Comparison of ENCODE assay signal across 1 cellular context in genomic region chr2:55419514-55420243, GRCh38.
TF ChIP-seq lines count a peak whose summit lies in the region.

TSS of gene CCDC88A (minus strand) at chr2:55419856. CDS start at chr2:55419079, 777 bp downstream.

TF ChIP-seq in HepG2, 621 proteins besides CTCF, POLR2A, EP300 and RAD21 (continued from another document and continues in another):
- peak; percentile 75; the same call in 1 of the 2 replicates for TF ChIP-seq ZNF773 (CRISPR knock-in tag; IDR thresholded peaks at IDR 0.05; ENCODE audit: borderline replicate concordance)
- TF ChIP-seq ATF5 (CRISPR knock-in tag; IDR thresholded peaks at IDR 0.05; ENCODE audit: low read depth), result peak; percentile 75; the same call in 1 of the 2 replicates
- peak; percentile 86; the same call in 1 of the 2 replicates for TF ChIP-seq AKAP8 (CRISPR knock-in tag; IDR thresholded peaks at IDR 0.05)
- peak; percentile 50 for TF ChIP-seq HNF4A (CRISPR knock-in tag; IDR thresholded peaks at IDR 0.05)
- peak; percentile 96 for TF ChIP-seq HOXA5 (CRISPR knock-in tag; IDR thresholded peaks at IDR 0.05)
- no peak for TF ChIP-seq ZNF20 (CRISPR knock-in tag; IDR thresholded peaks at IDR 0.05)
- peak; percentile 97 for TF ChIP-seq HOXA3 (CRISPR knock-in tag; IDR thresholded peaks at IDR 0.05)
- TF ChIP-seq ZNF430 (CRISPR knock-in tag; IDR thresholded peaks at IDR 0.05), result peak; percentile 95
- 0 out of 2 replicates have a peak, but pooled peaks have one; percentile 6 for TF ChIP-seq NR1H2 (CRISPR knock-in tag; IDR thresholded peaks at IDR 0.05; ENCODE audit: borderline replicate concordance, low read depth)
- TF ChIP-seq ARID3A (IDR thresholded peaks at IDR 0.05; ENCODE audit: low read depth, low read length), result peak; percentile 82
- peak; percentile 97 for TF ChIP-seq RFXAP (CRISPR knock-in tag; IDR thresholded peaks at IDR 0.05; ENCODE audit: borderline replicate concordance)
- TF ChIP-seq MXD4 (CRISPR knock-in tag; IDR thresholded peaks at IDR 0.05), result peak; percentile 93
- TF ChIP-seq GZF1 (CRISPR knock-in tag; IDR thresholded peaks at IDR 0.05), result peak; percentile 93
- TF ChIP-seq CSRNP2 (CRISPR knock-in tag; conservative IDR thresholded peaks at IDR 0.05; ENCODE audit: low read depth), result no peak
- TF ChIP-seq ZSCAN12 (CRISPR knock-in tag; IDR thresholded peaks at IDR 0.05), result no peak
- TF ChIP-seq SKIL (CRISPR knock-in tag; IDR thresholded peaks at IDR 0.05; ENCODE audit: borderline replicate concordance), result peak; percentile 94
- TF ChIP-seq CBX2 (IDR thresholded peaks at IDR 0.05; ENCODE audit: low read depth, low read length), result no peak
- TF ChIP-seq CBX2 (CRISPR knock-in tag; IDR thresholded peaks at IDR 0.05; ENCODE audit: low read depth), result peak; percentile 91
- TF ChIP-seq ZNF530 (CRISPR knock-in tag; IDR thresholded peaks at IDR 0.05; ENCODE audit: low read depth), result no peak
- TF ChIP-seq ZBTB46 (CRISPR knock-in tag; IDR thresholded peaks at IDR 0.05; ENCODE audit: borderline replicate concordance), result no peak
- TF ChIP-seq HMGXB4 (CRISPR knock-in tag; IDR thresholded peaks at IDR 0.05; ENCODE audit: borderline replicate concordance in 1 of 2, low read depth in 1 of 2), result peak; percentile 98 to 99
- peak; percentile 68; the same call in 1 of the 2 replicates for TF ChIP-seq TIGD3 (CRISPR knock-in tag; IDR thresholded peaks at IDR 0.05; ENCODE audit: borderline replicate concordance)
- peak; percentile 100 for TF ChIP-seq ZNF501 (CRISPR knock-in tag; IDR thresholded peaks at IDR 0.05)
- peak; percentile 95 for TF ChIP-seq ZFP1 (CRISPR knock-in tag; IDR thresholded peaks at IDR 0.05)
- TF ChIP-seq ZNF317 (CRISPR knock-in tag; IDR thresholded peaks at IDR 0.05), result peak; percentile 87
- no peak for TF ChIP-seq ELF4 (CRISPR knock-in tag; IDR thresholded peaks at IDR 0.05; ENCODE audit: borderline replicate concordance)
- TF ChIP-seq SUZ12 (IDR thresholded peaks at IDR 0.05; ENCODE audit: low read depth, low read length), result no peak
- TF ChIP-seq TBL1XR1 (IDR thresholded peaks at IDR 0.05; ENCODE audit: borderline replicate concordance, low read length, partially characterized antibody), result peak; percentile 69
- no peak; the same call in 1 of the 2 replicates for TF ChIP-seq GABPA (IDR thresholded peaks at IDR 0.05; ENCODE audit: low read depth, low read length)
- peak; percentile 40; the same call in 1 of the 2 replicates for TF ChIP-seq GABPA (CRISPR knock-in tag; IDR thresholded peaks at IDR 0.05; ENCODE audit: low read depth)
- peak; percentile 97 for TF ChIP-seq ATF7-NPFF (CRISPR knock-in tag; IDR thresholded peaks at IDR 0.05; ENCODE audit: low read depth)
- TF ChIP-seq FOXO4 (CRISPR knock-in tag; conservative IDR thresholded peaks at IDR 0.05), result 0 out of 2 replicates have a peak, but pooled peaks have one; percentile 75
- TF ChIP-seq TERF1 (CRISPR knock-in tag; IDR thresholded peaks at IDR 0.05), result 0 out of 2 replicates have a peak, but pooled peaks have one; percentile 23
- TF ChIP-seq JUN (CRISPR knock-in tag; IDR thresholded peaks at IDR 0.05), result peak; percentile 39; the same call in 1 of the 2 replicates
- peak; percentile 96 for TF ChIP-seq NFAT5 (CRISPR knock-in tag; IDR thresholded peaks at IDR 0.05)
- TF ChIP-seq NR2F1 (CRISPR knock-in tag; IDR thresholded peaks at IDR 0.05), result peak in 1 of 2 experiments; percentile 63; a peak in 2 of 4 replicates
- TF ChIP-seq FOXP1 (IDR thresholded peaks at IDR 0.05), result no peak
- TF ChIP-seq FOXP1 (CRISPR knock-in tag; IDR thresholded peaks at IDR 0.05), result peak; percentile 77
- TF ChIP-seq HBP1 (CRISPR knock-in tag; IDR thresholded peaks at IDR 0.05; ENCODE audit: low read depth), result peak; percentile 98
